Comparison of ENCODE assay signal across 8 cellular contexts in the genomic region with DNA sequence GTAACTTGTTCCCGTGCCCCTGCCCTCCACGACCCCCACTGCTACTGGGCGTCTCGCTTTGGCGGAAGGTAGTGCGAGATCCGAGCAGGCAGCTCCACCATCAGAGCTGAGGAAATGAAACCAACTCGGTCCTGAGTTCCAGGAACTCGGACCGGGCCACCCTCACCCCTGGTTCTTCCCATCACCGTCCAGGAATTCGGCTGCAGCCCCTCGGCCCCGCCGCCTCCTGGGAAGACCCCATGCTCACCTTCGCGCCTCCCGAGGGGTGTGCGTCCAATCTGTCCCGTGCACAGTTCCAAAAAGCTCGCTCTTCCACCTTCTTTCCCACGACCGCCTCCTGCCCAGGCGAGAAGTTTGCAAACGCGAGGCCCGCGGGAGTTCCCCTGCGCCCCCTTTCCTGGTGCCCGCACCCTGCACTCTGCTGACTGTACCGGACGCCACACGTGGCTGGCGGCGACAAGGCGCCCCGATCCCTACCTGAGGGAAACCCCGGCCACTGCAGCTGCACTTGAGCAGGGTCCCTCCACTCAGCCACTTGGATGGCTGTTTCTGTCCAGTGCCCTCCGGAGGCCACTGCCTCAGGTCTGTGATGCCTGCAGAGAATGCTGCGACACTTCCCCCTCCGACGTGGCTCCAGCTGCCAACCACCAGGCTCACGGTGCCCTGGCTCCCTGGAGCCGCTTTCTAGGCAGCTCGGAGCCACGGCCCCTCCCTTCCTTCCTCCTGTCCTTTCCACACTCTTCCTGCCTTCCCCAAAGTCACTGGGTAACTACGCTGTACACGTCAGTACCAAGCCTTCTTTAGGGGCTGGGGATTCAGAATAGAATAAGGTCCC. TPM values are rescaled to one million over a fixed set of nuclear protein-coding genes. Genes with fewer than 3 reads are reported as not detected.
DNase-seq lines count a peak whose midpoint lies in the region; ATAC-seq and TF ChIP-seq lines count a peak whose summit lies in the region.

Gene MLKL, minus strand, starts transcription at position 657 of the 835 bp plus-strand sequence. CDS start 5,105 bp downstream, outside the sequence.

- DNase-seq in CD1c-positive myeloid dendritic cell (ENCODE audit: extremely low spot score) = peak; percentile 78
- peak; percentile 32 for DNase-seq in HS-5 (ENCODE audit: low read depth)
- DNase-seq in T-cell = peak; percentile 19 to 63 (median 49)
- peak; percentile 6 for DNase-seq in amniotic epithelial cell (ENCODE audit: low read depth)
- DNase-seq in spleen = peak; percentile 93
- DNase-seq in NCI-H1694 (lab: John Stamatoyannopoulos, UW) = no peak

- peak within 1 kb of the TSS; percentile 97 to 100 (median 99) for H3K4me3 Mint-ChIP-seq in T-cell

- TF ChIP-seq POLR2A in spleen (IDR thresholded peaks at IDR 0.05) = peak in 1 of 3 donors; percentile 49

- 0 to 2% (median 0%) methylated on average over 30 to 48 of the region's 48 CpGs for WGBS in spleen, 5 donors

- no peaks in the 10 kb centered on the region for H3K9me3 ChIP-seq in spleen

- H3K4me3 ChIP-seq in iPS-11a (ENCODE audit: low read depth, low read length) (peak within 1 kb of the TSS; percentile 57), spleen (peak within 1 kb of the TSS; percentile 54 to 98 (median 86))

- no peaks in the 10 kb centered on the region for H3K9me3 Mint-ChIP-seq in T-cell

- POLR2A ChIA-PET in T-cell (lab: Charles Lee) = interaction anchor here in 1 of 2 donors (1.0 kb wide), 1 partner anchor 34 kb away, joined by 4 read pairs; the partner anchor contains the start of gene RFWD3

- CTCF ChIA-PET in T-cell (lab: Charles Lee) = interaction anchor here (1.2 to 1.6 kb wide), 5 partner anchors 10 to 375 kb away, joined by 3 to 5 read pairs (median 5); no protein-coding TSS in a partner anchor

- no peaks in the 10 kb centered on the region for H3K27me3 Mint-ChIP-seq in T-cell

- intact Hi-C loops in spleen (cut with DNase I; ENCODE audit: low total_unique reads) = no loop called here

- H3K36me3 ChIP-seq in spleen = peaks cover 0 to 13% (median under 1%) of the 10 kb centered on the region in 6 donors

- H3K36me3 Mint-ChIP-seq in T-cell = peaks cover 10% of the 10 kb centered on the region

- peaks cover 31 to 73% (median 56%) of the 10 kb centered on the region in 6 donors for H3K4me1 ChIP-seq in spleen

- H3K27ac Mint-ChIP-seq in T-cell = peak within 1 kb of the TSS; percentile 97 to 99

- H3K27ac ChIP-seq in spleen = peak within 1 kb of the TSS; percentile 76 to 98 (median 96)

- TF ChIP-seq CTCF in spleen (IDR thresholded peaks at IDR 0.05 in 8 of 11, conservative IDR thresholded peaks at IDR 0.05 in 3 of 11) = peak in 3 of 11 experiments; percentile 13 to 19 (median 14)

- peaks cover 51 to 61% (median 61%) of the 10 kb centered on the region in 3 donors for H3K4me1 Mint-ChIP-seq in T-cell

- ATAC-seq in GM19324 (IDR thresholded peaks at IDR 0.05; ENCODE audit: low FRiP score, unreplicated experiment) (peak; percentile 44), T-cell (replicated peaks in 1 of 4) (peak; percentile 74 to 81 (median 77))

- H3K27me3 ChIP-seq in spleen (replicated peaks in 1 of 7) = no peaks in the 10 kb centered on the region

RNA-seq across cellular contexts. Expression of gene MLKL, which starts in this region (rescaled TPM):
- total RNA-seq in T-cell (10 to 100 TPM; 27.4 to 40.7 (median 33.4) TPM), spleen (10 to 100 TPM; 45.1 to 69.6 (median 52.7) TPM)
- polyA plus RNA-seq in spleen = 10 to 100 TPM; 21.4 to 39.0 (median 32.1) TPM
